ENCODE assay signal across 12 cellular contexts in the genomic region with DNA sequence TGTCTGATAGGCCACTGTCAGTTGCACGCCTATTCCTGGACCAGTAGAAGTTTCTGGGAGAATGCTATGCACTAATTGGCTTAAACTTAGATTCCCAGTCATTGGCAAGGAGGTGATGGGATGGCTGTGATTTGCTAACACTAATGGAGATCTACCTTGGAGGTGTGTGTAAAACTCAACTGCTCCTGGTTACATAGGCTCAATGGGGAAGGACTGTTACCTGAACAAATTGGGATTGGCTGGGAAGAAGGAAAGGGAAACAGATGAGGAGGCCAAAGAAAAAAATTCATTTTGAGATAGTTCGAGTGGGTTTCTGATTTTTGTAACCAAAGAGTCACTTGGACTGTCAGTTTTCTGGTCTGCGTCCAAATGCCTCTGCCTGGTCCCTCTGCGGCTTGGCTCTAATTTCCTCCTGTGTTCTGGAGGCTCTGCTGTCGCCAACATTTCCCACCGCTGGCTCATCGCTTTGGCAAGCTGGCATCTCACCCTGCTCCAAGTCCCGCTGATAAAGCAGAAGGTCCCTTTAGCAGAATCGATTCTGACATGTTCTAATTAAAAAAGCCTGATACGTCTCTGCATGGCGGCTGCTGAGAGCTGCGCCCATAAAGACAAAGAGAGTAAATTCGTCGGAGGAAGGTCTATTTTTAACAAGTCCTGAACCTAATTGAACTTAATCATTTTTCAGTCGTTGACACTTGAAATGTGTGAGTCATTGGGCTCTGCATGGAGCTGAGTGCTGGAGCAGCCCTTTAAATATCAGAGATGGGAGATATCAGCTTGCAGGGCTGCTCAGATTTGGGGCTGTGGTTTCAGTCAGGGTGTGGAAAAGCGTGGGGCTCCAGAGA. TPM values are rescaled to one million over a fixed set of nuclear protein-coding genes. Genes with fewer than 3 reads are reported as not detected.
A peak's percentile ranks its signal among the peaks of the same experiment; 100 is the strongest.
DNase-seq lines count a peak whose midpoint lies in the region; ATAC-seq and TF ChIP-seq lines count a peak whose summit lies in the region.
"Had no signal": no experiment of that assay in that cellular context is flagged by ENCODE, and none has a peak within 500 bp of the region (broad histone marks: within the 10 kb centered on the region; RNA-seq: fewer than 3 reads in every experiment).

No MANE protein-coding gene starts in this region.

- no peaks in the 10 kb centered on the region for H3K36me3 ChIP-seq in left lung
- H3K36me3 ChIP-seq: BLaER1, Peyer's patch, transverse colon had no signal

- intact Hi-C loops in right cardiac atrium (cut with DNase I), result no loop called here
- intact Hi-C loops in left lung (cut with DNase I), result no loop called here

- DNase-seq in AG08396 (ENCODE audit: low spot score) (peak; percentile 59), NCI-H1694 treated with DMSO at 0.1 percent for 48 hours (lab: John Stamatoyannopoulos, UW) (peak; percentile 76), caudate nucleus (lab: John Stamatoyannopoulos, UW) (peak in 41 of 61 donors; percentile 2 to 88 (median 41)), right cardiac atrium (peak; percentile 57 to 76 (median 65)), GM13976 (ENCODE audit: low spot score) (no peak), left lung (no peak), HT-29 (ENCODE audit: low spot score) (no peak)
- DNase-seq: NCI-H1436, Peyer's patch, transverse colon had no signal

- H3K9me3 ChIP-seq in right cardiac atrium (ENCODE audit: control insufficient read depth, low read length) (no peaks in the 10 kb centered on the region), left lung (no peaks in the 10 kb centered on the region)
- H3K9me3 ChIP-seq: BLaER1, Peyer's patch, transverse colon had no signal

- ATAC-seq in right cardiac atrium, result peak; percentile 73 to 78
- no peak for ATAC-seq in GM19452 (IDR thresholded peaks at IDR 0.05; ENCODE audit: unreplicated experiment)
- ATAC-seq in left lung, result no peak

- WGBS in right cardiac atrium, result 24% methylated on average over 16 of the region's 16 CpGs

- H3K27me3 ChIP-seq in right cardiac atrium (ENCODE audit: control insufficient read depth, insufficient read depth), result no peaks in the 10 kb centered on the region
- H3K27me3 ChIP-seq in left lung, result peaks cover 6 to 50% of the 10 kb centered on the region in 2 donors
- H3K27me3 ChIP-seq: Peyer's patch had no signal

- H3K4me3 ChIP-seq in right cardiac atrium (ENCODE audit: low read length) (no peak overlapping the region), left lung (no peak overlapping the region)
- H3K4me3 ChIP-seq: BLaER1, Peyer's patch, transverse colon had no signal

- TF ChIP-seq CTCF in GM13976 (IDR thresholded peaks at IDR 0.05; ENCODE audit: borderline replicate concordance, control extremely low read depth, extremely low read depth, insufficient read depth, missing control alignments) (no peak), left lung (IDR thresholded peaks at IDR 0.05) (no peak)

- H3K4me1 ChIP-seq in right cardiac atrium (ENCODE audit: control insufficient read depth, insufficient read depth, low read length) (no peaks in the 10 kb centered on the region), left lung (no peaks in the 10 kb centered on the region)

- H3K27ac ChIP-seq in caudate nucleus (ENCODE audit: low read depth, low read length) (no peak overlapping the region), right cardiac atrium (ENCODE audit: low read length) (peak overlapping the region; percentile 77), left lung (no peak overlapping the region)
- H3K27ac ChIP-seq: BLaER1, Peyer's patch, transverse colon had no signal

- in situ Hi-C loops in GM13976 (cut with MboI; ENCODE audit: low sequenced_read_pairs, unreplicated experiment), result no loop called here

RNA-seq across cellular contexts. Expression of a gene that starts 2.0 kb away (rescaled TPM):
- total RNA-seq in right cardiac atrium (not detected), left lung (not detected)
- polyA plus RNA-seq in right cardiac atrium, result not detected
- not detected in 2 replicates for total RNA-seq in HT-29 (2014; rRNA removed; shearing (Covaris generic))
- total RNA-seq: Peyer's patch, transverse colon had no signal

Comparison
In these comparisons a context has a peak if more than half of its experiments do, and no peak if none do; other contexts are left out.
1. DNase-seq: peak in AG08396 (single experiment), NCI-H1694 treated with DMSO at 0.1 percent for 48 hours (single experiment), caudate nucleus (41 of 61) and right cardiac atrium (3 of 3); none in GM13976 (single experiment), left lung (0 of 2) and HT-29 (single experiment).
2. ATAC-seq: peak in right cardiac atrium (2 of 2); none in GM19452 (single experiment) and left lung (single experiment).